ENCODE assay signal across 8 cellular contexts in genomic region chr3:55488398-55489055, GRCh38. TPM values are rescaled to one million over a fixed set of nuclear protein-coding genes. Genes with fewer than 3 reads are reported as not detected.
DNase-seq lines count a peak whose midpoint lies in the region; ATAC-seq, FAIRE-seq and TF ChIP-seq lines count a peak whose summit lies in the region.

No MANE protein-coding gene starts in this region.

- no peak for TF ChIP-seq EP300 in HepG2 (IDR thresholded peaks at IDR 0.05; ENCODE audit: low read depth in 2 of 2, low read length in 2 of 2)
- TF ChIP-seq EP300 in HepG2 (CRISPR knock-in tag; IDR thresholded peaks at IDR 0.05; ENCODE audit: borderline replicate concordance) = no peak
- no peak for TF ChIP-seq EP300 in upper lobe of left lung (IDR thresholded peaks at IDR 0.05)

- H3K4me3 ChIP-seq in liver (ENCODE audit: low read depth in 1 of 3, low read length in 3 of 3) = peak overlapping the region; percentile 72 to 88 (median 79)
- no peak overlapping the region for H3K4me3 ChIP-seq in HepG2 (replicated peaks in 1 of 3; ENCODE audit: insufficient read depth in 1 of 3, low read depth in 2 of 3, low read length in 3 of 3)
- H3K4me3 ChIP-seq in mesendoderm (ENCODE audit: low read length) = peak overlapping the region; percentile 61
- peak overlapping the region; percentile 25 to 85 (median 67) for H3K4me3 ChIP-seq in upper lobe of left lung

- H3K27ac Mint-ChIP-seq in endothelial cell (ENCODE audit: unreplicated experiment) = no peak overlapping the region

- H3K9ac ChIP-seq in liver (ENCODE audit: low read depth in 1 of 2, low read length in 2 of 2) = peak overlapping the region in 1 of 2 donors; percentile 39
- no peak overlapping the region for H3K9ac ChIP-seq in HepG2 (ENCODE audit: insufficient read depth, low read depth, low read length)
- peak overlapping the region; percentile 80 for H3K9ac ChIP-seq in mesendoderm (ENCODE audit: low read length)

- in situ Hi-C loops in HepG2 (cut with HindIII; ENCODE audit: extremely low pct_ligation_motif_present, low pct_unique_long_range_greater_than_20kb) = loop anchor here (5.0 to 10.0 kb wide), 3 partner anchors 256 to 756 kb away; no protein-coding TSS in a partner anchor

- H2AK5ac ChIP-seq in mesendoderm (ENCODE audit: low read length) = no peak overlapping the region

- peaks cover 48% of the 10 kb centered on the region for H3K4me1 Mint-ChIP-seq in endothelial cell (ENCODE audit: unreplicated experiment)

- DNase-seq in HepG2 (ENCODE audit: low spot score) (no peak), endothelial cell (ENCODE audit: low spot score) (peak; percentile 40), mesendoderm (peak; percentile 75), upper lobe of left lung (peak; percentile 58 to 78), KG1 (lab: John Stamatoyannopoulos, UW) (no peak)

- no peak for TF ChIP-seq CTCF in liver (IDR thresholded peaks at IDR 0.05; ENCODE audit: low read depth, low read length, missing input control)
- TF ChIP-seq CTCF in HepG2 (CRISPR knock-in tag; IDR thresholded peaks at IDR 0.05) = no peak
- TF ChIP-seq CTCF in endothelial cell (IDR thresholded peaks at IDR 0.05; ENCODE audit: unreplicated experiment) = no peak
- no peak for TF ChIP-seq CTCF in upper lobe of left lung (IDR thresholded peaks at IDR 0.05)

- no peak for TF ChIP-seq RAD21 in liver (IDR thresholded peaks at IDR 0.05)
- TF ChIP-seq RAD21 in HepG2 (CRISPR knock-in tag; IDR thresholded peaks at IDR 0.05) = no peak

- CTCF ChIA-PET in HepG2 (lab: Yijun Ruan, JAX; ENCODE audit: low intra/inter-chr PET ratio, low total read pairs) = no interaction called here

- no peak for ATAC-seq in HepG2
- peak; percentile 24 to 49 for ATAC-seq in upper lobe of left lung (ENCODE audit: low FRiP score in 2 of 2)
- ATAC-seq in HG03159 (IDR thresholded peaks at IDR 0.05; ENCODE audit: unreplicated experiment) = no peak

- TF ChIP-seq POLR2A in HepG2 (IDR thresholded peaks at IDR 0.05; ENCODE audit: insufficient read depth in 1 of 2, low read depth in 2 of 2, low read length in 2 of 2) (no peak), Raji (IDR thresholded peaks at IDR 0.05; ENCODE audit: insufficient read depth, low read depth, low read length) (peak; percentile 33; the same call in 1 of the 2 replicates), upper lobe of left lung (IDR thresholded peaks at IDR 0.05) (peak in 1 of 4 donors; percentile 38)

- H4K8ac ChIP-seq in mesendoderm (ENCODE audit: low read depth, low read length) = no peak overlapping the region

- H3K4me2 ChIP-seq in HepG2 (ENCODE audit: low read depth, low read length) (no peak overlapping the region), mesendoderm (ENCODE audit: low read length) (peak overlapping the region; percentile 97)

- BruUV-seq in HepG2 (replicated peaks; lab: Mats Ljungman, UMichigan) = no TSS peak

- peaks cover 9% of the 10 kb centered on the region for H3K27me3 Mint-ChIP-seq in endothelial cell (ENCODE audit: unreplicated experiment)

- under 1% methylated on average over 30 of the region's 30 CpGs for WGBS in liver
- WGBS in HepG2 (ENCODE audit: low lambda C conversion rate) = 48% methylated on average over 24 of the region's 30 CpGs
- WGBS in mesendoderm (ENCODE audit: extremely low coverage, insufficient coverage, low lambda C conversion rate) = no CpG with 5 or more reads among the region's 30 CpGs
- WGBS in upper lobe of left lung, 2 donors = 4 to 5% methylated on average over 8 to 29 of the region's 30 CpGs

- H3K9me3 ChIP-seq in liver (ENCODE audit: control insufficient read depth in 4 of 4, low read length in 3 of 4) (no peaks in the 10 kb centered on the region), HepG2 (ENCODE audit: low read length) (no peaks in the 10 kb centered on the region), upper lobe of left lung (no peaks in the 10 kb centered on the region)

- peak overlapping the region; percentile 90 for H3K4me3 Mint-ChIP-seq in endothelial cell (ENCODE audit: unreplicated experiment)

- H4K5ac ChIP-seq in mesendoderm (ENCODE audit: low read length) = no peak overlapping the region

- H2BK15ac ChIP-seq in mesendoderm (replicated peaks; ENCODE audit: low read depth) = no peak overlapping the region

- peak overlapping the region; percentile 58 for H2BK5ac ChIP-seq in mesendoderm (ENCODE audit: low read length)

- H3K4me1 ChIP-seq in liver (ENCODE audit: control insufficient read depth in 4 of 4, insufficient read depth in 4 of 4, low read length in 3 of 4) = peaks cover 4 to 42% (median 22%) of the 10 kb centered on the region in 4 donors
- H3K4me1 ChIP-seq in HepG2 (ENCODE audit: insufficient read depth, low read length) = peaks cover 5% of the 10 kb centered on the region; the same call in 1 of the 2 replicates
- peaks cover 7% of the 10 kb centered on the region for H3K4me1 ChIP-seq in mesendoderm (ENCODE audit: control insufficient read depth, low read depth, low read length)
- peaks cover 14 to 56% (median 23%) of the 10 kb centered on the region in 4 donors for H3K4me1 ChIP-seq in upper lobe of left lung

- H2BK120ac ChIP-seq in mesendoderm (ENCODE audit: low read depth, low read length) = no peak overlapping the region

- POLR2A ChIA-PET in HepG2 (lab: Yijun Ruan, JAX) = no interaction called here

- no peaks in the 10 kb centered on the region for H4K20me1 ChIP-seq in HepG2 (ENCODE audit: insufficient read depth, low read length)

- intact Hi-C loops in HepG2 (cut with micrococcal nuclease; ENCODE audit: unreplicated experiment) = no loop called here

- H3K9me3 Mint-ChIP-seq in endothelial cell (ENCODE audit: unreplicated experiment) = no peaks in the 10 kb centered on the region

- peaks cover 2% of the 10 kb centered on the region for H3K79me1 ChIP-seq in mesendoderm (ENCODE audit: low read length)

- FAIRE-seq in HepG2 (lab: Jason Lieb, UNC) = no peak

- peak overlapping the region; percentile 94 for H3K56ac ChIP-seq in mesendoderm (ENCODE audit: low read length)

- peaks cover 5% of the 10 kb centered on the region for H3K36me3 Mint-ChIP-seq in endothelial cell (ENCODE audit: low read depth, unreplicated experiment)

- H3K18ac ChIP-seq in mesendoderm (ENCODE audit: low read length) = peak overlapping the region; percentile 83

- H3K79me2 ChIP-seq in HepG2 (ENCODE audit: insufficient read depth, low read length) = no peaks in the 10 kb centered on the region
- H3K79me2 ChIP-seq in mesendoderm (ENCODE audit: control insufficient read depth, insufficient read depth, low read length) = peaks cover 21% of the 10 kb centered on the region

- H3K23ac ChIP-seq in mesendoderm (ENCODE audit: low read length) = peak overlapping the region; percentile 30

- H3K36me3 ChIP-seq in liver (ENCODE audit: control insufficient read depth in 4 of 4, insufficient read depth in 3 of 4, low read depth in 1 of 4, low read length in 3 of 4) (no peaks in the 10 kb centered on the region), HepG2 (replicated peaks in 1 of 2; ENCODE audit: control insufficient read depth in 1 of 2, insufficient read depth in 2 of 2, low read length in 2 of 2) (no peaks in the 10 kb centered on the region), mesendoderm (ENCODE audit: control insufficient read depth, insufficient read depth, low read length) (no peaks in the 10 kb centered on the region), upper lobe of left lung (no peaks in the 10 kb centered on the region)

- peak overlapping the region; percentile 92 for H3K4ac ChIP-seq in mesendoderm (ENCODE audit: low read depth, low read length)

- H3K27me3 ChIP-seq in liver (ENCODE audit: control insufficient read depth in 4 of 4, insufficient read depth in 4 of 4, low read length in 3 of 4) (no peaks in the 10 kb centered on the region), HepG2 (ENCODE audit: control insufficient read depth in 1 of 2, insufficient read depth in 2 of 2, low read length in 2 of 2) (peaks cover 4 to 36% of the 10 kb centered on the region in 2 experiments; a peak in 4 of 5 replicates), mesendoderm (ENCODE audit: insufficient read depth, low read length, poor library complexity) (no peaks in the 10 kb centered on the region), upper lobe of left lung (peaks cover 0 to 16% (median 3%) of the 10 kb centered on the region in 4 donors)

- H3K27ac ChIP-seq in liver (ENCODE audit: low read depth in 1 of 2, low read length in 2 of 2) = peak overlapping the region; percentile 93 to 96
- H3K27ac ChIP-seq in HepG2 (ENCODE audit: extremely low read length, insufficient read depth, low read length) = no peak overlapping the region
- H3K27ac ChIP-seq in mesendoderm (ENCODE audit: low read depth, low read length) = no peak overlapping the region
- peak overlapping the region; percentile 65 to 82 (median 78) for H3K27ac ChIP-seq in upper lobe of left lung

- no peak overlapping the region for H2AFZ ChIP-seq in HepG2 (ENCODE audit: low read length)

TF ChIP-seq in HepG2, 621 proteins besides CTCF, POLR2A, EP300 and RAD21 (continues in another document):
- TF ChIP-seq NFIC (IDR thresholded peaks at IDR 0.05; ENCODE audit: low read length) = no peak
- no peak for TF ChIP-seq ZNF160 (CRISPR knock-in tag; IDR thresholded peaks at IDR 0.05)

RNA-seq across cellular contexts. Expression of gene WNT5A, which starts 1.4 kb away (rescaled TPM):
- total RNA-seq in liver (1 to 10 TPM in 1 of 2 donors, under 1 TPM in 1; 0.79 to 1.3 TPM), HepG2 (2016; rRNA removed; fragmentation: Illumina TruSeq; extraction: Trizol) (not detected in 2 replicates), endothelial cell (ENCODE audit: unreplicated experiment) (9.7 TPM), upper lobe of left lung (10 to 100 TPM; 22.1 to 36.2 (median 28.0) TPM)
- polyA plus RNA-seq in liver (under 1 TPM; 0.18 to 0.53 TPM), HepG2 (2011; rRNA removed) (not detected in 2 replicates)
- not detected in 2 replicates for total RNA-seq in HepG2 (2016; cell fraction: cytosol; rRNA removed; fragmentation: Illumina TruSeq; extraction: Trizol; ENCODE audit: low read depth)
- total RNA-seq in HepG2 (2016; cell fraction: insoluble cytoplasmic fraction; rRNA removed; fragmentation: Illumina TruSeq; extraction: Trizol) = not detected in 2 replicates
- total RNA-seq in HepG2 (2016; cell fraction: membrane; rRNA removed; fragmentation: Illumina TruSeq; extraction: Trizol) = not detected in 2 replicates
- not detected in 2 replicates for total RNA-seq in HepG2 (2016; cell fraction: nucleus; rRNA removed; fragmentation: Illumina TruSeq; extraction: Trizol)
- not detected in 2 replicates for polyA plus RNA-seq in HepG2 (2011; cell fraction: cytosol; rRNA removed)
- polyA plus RNA-seq in HepG2 (2011; cell fraction: nucleus; rRNA removed) = not detected in 2 replicates
- not detected in 2 replicates for polyA plus RNA-seq in HepG2 (2012)
- not detected in 2 replicates for polyA plus RNA-seq in HepG2 (2016; cell fraction: cytosol; fragmentation: Illumina TruSeq; extraction: Trizol; ENCODE audit: low read depth)
- not detected in 2 replicates for polyA plus RNA-seq in HepG2 (2016; cell fraction: insoluble cytoplasmic fraction; fragmentation: Illumina TruSeq; extraction: Trizol; ENCODE audit: low read depth)
- polyA plus RNA-seq in HepG2 (2016; cell fraction: membrane; fragmentation: Illumina TruSeq; extraction: Trizol; ENCODE audit: low read depth) = not detected in 2 replicates
- not detected in 2 replicates for polyA plus RNA-seq in HepG2 (2016; cell fraction: nucleus; fragmentation: Illumina TruSeq; extraction: Trizol; ENCODE audit: insufficient read depth, low read depth)
- 39.6 TPM in 1 of 2 replicates, not detected in the other for polyA minus RNA-seq in HepG2 (2011; rRNA and poly(A)+ RNA removed; ENCODE audit: low replicate concordance)
- not detected in 2 replicates for polyA minus RNA-seq in HepG2 (2011; cell fraction: cytosol; rRNA and poly(A)+ RNA removed)
- not detected in 2 replicates for polyA minus RNA-seq in HepG2 (2011; cell fraction: nucleus; rRNA and poly(A)+ RNA removed)
- 3.4 TPM for polyA plus RNA-seq in mesendoderm (2013, experiment 1 of 2)
- polyA plus RNA-seq in mesendoderm (2013, experiment 2 of 2) = 2.8 TPM

Comparison
In these comparisons a context has a peak if more than half of its experiments do, and no peak if none do; other contexts are left out.
1. H3K27ac ChIP-seq: peak in liver (2 of 2) and upper lobe of left lung (4 of 4); none in HepG2 (single experiment) and mesendoderm (single experiment).
2. H3K4me3 ChIP-seq: peak in liver (3 of 3), mesendoderm (single experiment) and upper lobe of left lung (4 of 4); none in HepG2 (0 of 3).
3. ATAC-seq: peak in upper lobe of left lung (2 of 2); none in HepG2 (single experiment) and HG03159 (single experiment).
4. DNase-seq: peak in endothelial cell (single experiment), mesendoderm (single experiment) and upper lobe of left lung (2 of 2); none in HepG2 (single experiment) and KG1 (single experiment).